In the genomic region with DNA sequence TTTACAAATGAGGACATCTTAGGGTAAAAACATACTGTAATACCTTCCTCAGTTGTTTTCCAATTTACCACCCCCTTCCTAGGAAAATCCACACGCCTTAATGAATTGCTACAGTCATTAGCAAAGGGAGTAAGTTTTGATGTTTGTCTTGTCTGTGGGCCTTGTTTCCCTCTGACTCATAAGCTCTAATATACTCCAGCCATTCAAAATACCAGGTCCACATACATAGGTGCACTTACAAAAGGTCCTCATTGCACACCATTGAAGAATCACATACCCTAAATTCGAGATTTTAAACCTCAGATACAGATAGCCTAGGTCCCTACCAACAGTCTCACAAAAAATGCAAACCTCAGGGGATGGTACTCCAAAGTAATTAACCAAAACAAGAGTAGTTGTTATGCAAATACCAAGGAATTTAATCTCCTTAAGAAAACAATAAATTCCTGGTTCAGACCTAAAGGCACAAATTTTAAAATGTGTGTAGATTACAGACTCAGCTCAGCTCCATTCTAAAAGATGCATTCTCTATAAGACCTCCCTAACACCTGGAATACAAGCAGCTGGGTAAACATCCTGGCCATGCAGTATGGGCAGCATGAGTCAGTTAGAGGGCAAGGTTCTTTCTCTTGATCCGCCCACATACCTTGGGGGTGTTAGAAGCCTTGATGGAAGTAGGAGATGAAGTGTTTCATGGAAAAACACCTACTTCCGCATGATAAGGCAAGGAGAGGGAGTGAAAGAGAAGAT, we compare ENCODE assay signal across 13 cellular contexts. TPM values are rescaled to one million over a fixed set of nuclear protein-coding genes. Genes with fewer than 3 reads are reported as not detected.
A peak's percentile ranks its signal among the peaks of the same experiment; 100 is the strongest.
DNase-seq lines count a peak whose midpoint lies in the region; ATAC-seq and TF ChIP-seq lines count a peak whose summit lies in the region.
"Had no signal": no experiment of that assay in that cellular context is flagged by ENCODE, and none has a peak within 500 bp of the region (broad histone marks: within the 10 kb centered on the region; RNA-seq: fewer than 3 reads in every experiment).

No MANE protein-coding gene starts in this region.

- no peak for ATAC-seq in GM21423 (IDR thresholded peaks at IDR 0.05; ENCODE audit: unreplicated experiment)

- H3K9me3 Mint-ChIP-seq in endothelial cell (ENCODE audit: unreplicated experiment): no peaks in the 10 kb centered on the region

- peaks cover 15% of the 10 kb centered on the region for H3K4me1 Mint-ChIP-seq in endothelial cell (ENCODE audit: unreplicated experiment)

- H3K27me3 Mint-ChIP-seq in endothelial cell (ENCODE audit: unreplicated experiment): no peaks in the 10 kb centered on the region

- H3K36me3 Mint-ChIP-seq in endothelial cell (ENCODE audit: low read depth, unreplicated experiment): no peaks in the 10 kb centered on the region

- H3K4me3 Mint-ChIP-seq in endothelial cell (ENCODE audit: unreplicated experiment): no peak overlapping the region

- DNase-seq in HT-29 (ENCODE audit: low spot score) (peak; percentile 95), NCI-H526 treated with DMSO at 0.1 percent for 48 hours (lab: John Stamatoyannopoulos, UW) (peak; percentile 39), endothelial cell (ENCODE audit: low spot score) (peak; percentile 29), renal cortical epithelial cell (ENCODE audit: low read depth) (peak; percentile 96), Kasumi-1 (lab: John Stamatoyannopoulos, UW) (no peak)
- DNase-seq in activated CD4-positive, alpha-beta T cell treated with anti-CD3 and anti-CD28 coated beads, Interleukin-2, amount 50 U/mL, for 1 hour: no peak
- DNase-seq: activated CD4-positive, alpha-beta T cell treated with anti-CD3 and anti-CD28 coated beads, Interleukin-2, amount 50 U/mL, for 48 hours; GDM1; KBM-7; SIG-M5; stimulated activated CD4-positive, alpha-beta T cell treated with anti-CD3 and anti-CD28 coated beads, Interleukin-12 subunit alpha, Interleukin-12 subunit beta, amount 100 ng/mL, for 4 hours had no signal

- no peak for TF ChIP-seq CTCF in endothelial cell (IDR thresholded peaks at IDR 0.05; ENCODE audit: unreplicated experiment)

- no peak overlapping the region for H3K27ac Mint-ChIP-seq in endothelial cell (ENCODE audit: unreplicated experiment)

RNA-seq across cellular contexts. Expression of a gene that starts 3.0 kb away (rescaled TPM):
- total RNA-seq in HT-29 (2014; rRNA removed; shearing (Covaris generic)): not detected in 2 replicates
- not detected for total RNA-seq in endothelial cell (ENCODE audit: unreplicated experiment)
- not detected in 2 replicates for total RNA-seq in renal cortical epithelial cell
- total RNA-seq: ascending aorta had no signal

RNA-seq across cellular contexts. Expression of a gene that starts 38.8 kb away (rescaled TPM):
- not detected in 2 replicates for total RNA-seq in HT-29 (2014; rRNA removed; shearing (Covaris generic))
- not detected for total RNA-seq in endothelial cell (ENCODE audit: unreplicated experiment)
- total RNA-seq in renal cortical epithelial cell: not detected in 2 replicates

RNA-seq across cellular contexts. Expression of a gene that starts 56.8 kb away (rescaled TPM):
- total RNA-seq in HT-29 (2014; rRNA removed; shearing (Covaris generic)): not detected in 2 replicates
- not detected for total RNA-seq in endothelial cell (ENCODE audit: unreplicated experiment)
- not detected in 2 replicates for total RNA-seq in renal cortical epithelial cell
- total RNA-seq: ascending aorta had no signal

Comparison
In these comparisons a context has a peak if more than half of its experiments do, and no peak if none do; other contexts are left out.
1. DNase-seq: peak in HT-29 (single experiment), NCI-H526 treated with DMSO at 0.1 percent for 48 hours (single experiment), endothelial cell (single experiment) and renal cortical epithelial cell (single experiment); none in Kasumi-1 (0 of 2) and activated CD4-positive, alpha-beta T cell treated with anti-CD3 and anti-CD28 coated beads, Interleukin-2, amount 50 U/mL, for 1 hour (single experiment).